ENCODE assay signal across 29 cellular contexts in the genomic region with DNA sequence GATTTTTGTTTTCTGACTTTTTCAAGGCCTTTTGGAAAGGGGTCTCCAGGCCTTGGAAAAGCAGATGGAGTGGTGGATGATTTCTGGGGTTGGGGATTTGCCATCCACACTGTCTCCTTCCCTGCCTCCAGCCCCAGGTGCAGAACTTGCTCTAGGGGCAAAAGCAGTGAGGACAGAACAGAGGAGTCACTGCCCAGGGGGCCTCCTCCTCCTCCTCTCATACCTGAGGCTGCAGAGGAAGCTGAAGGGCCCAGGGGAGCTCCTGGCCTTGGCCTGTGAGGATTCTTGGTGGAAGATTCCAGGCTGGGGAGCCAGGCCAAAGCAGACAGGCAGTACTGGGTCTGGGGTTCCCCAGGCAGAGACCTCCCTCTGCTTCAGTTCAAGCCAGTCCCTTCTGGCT.
"Had no signal": no experiment of that assay in that cellular context is flagged by ENCODE, and none has a peak within 500 bp of the region (broad histone marks: within the 10 kb centered on the region; RNA-seq: fewer than 3 reads in every experiment).

No MANE protein-coding gene starts in this region.

- DNase-seq: activated B cell treated with CpG ODN at 0.5 μM for 24 hours; activated CD4-positive, alpha-beta memory T cell treated with anti-CD3 and anti-CD28 coated beads for 36 hours; activated CD4-positive, alpha-beta T cell treated with anti-CD3 and anti-CD28 coated beads for 4 hours; activated CD4-positive, alpha-beta T cell treated with anti-CD3 and anti-CD28 coated beads, Interleukin-2, amount 10 ng/mL, durations not matched to agents 24 days and 14 days; activated CD4-positive, alpha-beta T cell treated with anti-CD3 and anti-CD28 coated beads, Interleukin-2, amount 50 U/mL, for 1 hour; activated CD4-positive, alpha-beta T cell treated with anti-CD3 and anti-CD28 coated beads, Interleukin-2, amount 50 U/mL, for 4 hours; activated CD4-positive, CD25-positive, alpha-beta regulatory T cell treated with anti-CD3 and anti-CD28 coated beads, Interleukin-2, amount 50 U/mL, for 72 hours; activated CD8-positive, alpha-beta memory T cell treated with anti-CD3 and anti-CD28 coated beads for 24 hours; activated CD8-positive, alpha-beta memory T cell treated with anti-CD3 and anti-CD28 coated beads, Interleukin-2, amount 10 ng/mL, durations not matched to agents 7 days and 5 days; activated CD8-positive, alpha-beta memory T cell treated with anti-CD3 and anti-CD28 coated beads, Interleukin-2, amount 50 U/mL, for 48 hours; activated CD8-positive, alpha-beta T cell treated with anti-CD3 and anti-CD28 coated beads, Interleukin-2, amount 10 ng/mL, durations not matched to agents 7 days and 5 days; activated effector memory CD4-positive, alpha-beta T cell treated with Interleukin-2 at 50 U/mL for 16 hours; activated gamma-delta T cell; activated naive CD4-positive, alpha-beta T cell treated with anti-CD3 and anti-CD28 coated beads, Interleukin-2, amount 10 ng/mL, durations not matched to agents 7 days and 5 days; activated naive CD4-positive, alpha-beta T cell treated with Interleukin-2 at 50 U/mL for 16 hours; activated naive CD8-positive, alpha-beta T cell treated with anti-CD3 and anti-CD28 coated beads, Interleukin-2, amount 10 ng/mL, durations not matched to agents 7 days and 5 days; activated naive CD8-positive, alpha-beta T cell treated with anti-CD3 and anti-CD28 coated beads, Interleukin-2, amount 50 U/mL, for 24 hours; activated T-cell treated with anti-CD3 and anti-CD28 coated beads, Interleukin-2, amount 50 U/mL, for 24 hours; activated T-cell treated with anti-CD3 and anti-CD28 coated beads, Interleukin-2, amount 50 U/mL, for 48 hours; amygdala; anterior cingulate cortex; caudate nucleus; cerebellar nuclear complex; T-helper 1 cell; T-helper 2 cell; T-helper 9 cell had no signal

- H3K4me3 ChIP-seq: ascending aorta, cardiac muscle cell had no signal

- H3K27ac ChIP-seq: ascending aorta, cardiac muscle cell, VCaP had no signal

- H3K27me3 ChIP-seq: ascending aorta, cardiac muscle cell had no signal

- H3K36me3 ChIP-seq: ascending aorta, cardiac muscle cell had no signal

- H3K9me3 ChIP-seq: ascending aorta had no signal

- H3K4me1 ChIP-seq: ascending aorta had no signal
